1 cellular context compared by ENCODE assay signal in genomic region chr9:128829477-128830251, GRCh38.
TF ChIP-seq lines count a peak whose summit lies in the region.

SPOUT1 (minus strand) TSS chr9:128829794; CDS start chr9:128829780, 14 bp downstream.

TF ChIP-seq in K562, 482 proteins besides CTCF, POLR2A, EP300 and RAD21 (continued from another document):
- TF ChIP-seq RREB1 (CRISPR knock-in tag; IDR thresholded peaks at IDR 0.05), result no peak
- no peak for TF ChIP-seq NEUROD1 (IDR thresholded peaks at IDR 0.05; ENCODE audit: borderline replicate concordance, low read depth, low read length, partially characterized antibody)
- TF ChIP-seq CBFB (CRISPR knock-in tag; IDR thresholded peaks at IDR 0.05), result no peak; the same call in 1 of the 2 replicates
- TF ChIP-seq BCOR (IDR thresholded peaks at IDR 0.05), result no peak
- peak; percentile 87; the same call in 1 of the 2 replicates for TF ChIP-seq HDAC6 (IDR thresholded peaks at IDR 0.05; ENCODE audit: low read depth, low read length)
- no peak for TF ChIP-seq SRSF1 (IDR thresholded peaks at IDR 0.05; ENCODE audit: low read depth, low read length)
- no peak for TF ChIP-seq TFAM (CRISPR knock-in tag; conservative IDR thresholded peaks at IDR 0.05)
- TF ChIP-seq ZNF584 (CRISPR knock-in tag; IDR thresholded peaks at IDR 0.05; ENCODE audit: low read depth), result no peak
- no peak for TF ChIP-seq ZNF766 (CRISPR knock-in tag; conservative IDR thresholded peaks at IDR 0.05)
- peak; percentile 91 for TF ChIP-seq SUPT5H (IDR thresholded peaks at IDR 0.05)
- 0 out of 2 replicates have a peak, but pooled peaks have one; percentile 42 for TF ChIP-seq POLR2AphosphoS2 (IDR thresholded peaks at IDR 0.05; ENCODE audit: low read length)
- no peak for TF ChIP-seq CREB3 (tag; conservative IDR thresholded peaks at IDR 0.05; ENCODE audit: low read depth)
